Comparison of ENCODE assay signal across 29 cellular contexts in genomic region chrX:5829060-5829459, GRCh38.
"Had no signal": no experiment of that assay in that cellular context is flagged by ENCODE, and none has a peak within 500 bp of the region (broad histone marks: within the 10 kb centered on the region; RNA-seq: fewer than 3 reads in every experiment).

No MANE protein-coding gene starts in this region.

- DNase-seq: activated CD4-positive, alpha-beta memory T cell treated with anti-CD3 and anti-CD28 coated beads, Interleukin-2, amount 10 ng/mL, durations not matched to agents 7 days and 5 days; activated CD4-positive, alpha-beta T cell treated with anti-CD3 and anti-CD28 coated beads for 1 hour; activated CD4-positive, alpha-beta T cell treated with anti-CD3 and anti-CD28 coated beads for 4 hours; activated CD4-positive, alpha-beta T cell treated with anti-CD3 and anti-CD28 coated beads, Interleukin-2, amount 10 ng/mL, durations not matched to agents 7 days and 5 days; activated CD4-positive, alpha-beta T cell treated with anti-CD3 and anti-CD28 coated beads, Interleukin-2, amount 50 U/mL, for 4 hours; activated CD8-positive, alpha-beta memory T cell treated with anti-CD3 and anti-CD28 coated beads, Interleukin-2, amount 50 U/mL, for 48 hours; activated gamma-delta T cell; activated naive CD4-positive, alpha-beta T cell; activated naive CD4-positive, alpha-beta T cell treated with anti-CD3 and anti-CD28 coated beads, Interleukin-2, amount 10 ng/mL, durations not matched to agents 7 days and 5 days; activated naive CD8-positive, alpha-beta T cell treated with anti-CD3 and anti-CD28 coated beads, Interleukin-2, amount 10 ng/mL, durations not matched to agents 7 days and 5 days; activated T-cell treated with anti-CD3 and anti-CD28 coated beads for 4 hours; activated T-cell treated with anti-CD3 and anti-CD28 coated beads, Interleukin-2, amount 50 U/mL, for 24 hours; activated T-cell treated with anti-CD3 and anti-CD28 coated beads, Interleukin-2, amount 50 U/mL, for 72 hours; brain microvascular endothelial cell; caudate nucleus; colonic mucosa; effector CD8-positive, alpha-beta T cell; foreskin fibroblast; head of caudate nucleus; hippocampal formation; T-helper 2 cell had no signal

- FAIRE-seq: endometrium, endothelial cell of umbilical vein, frontal cortex had no signal

- H3K27me3 ChIP-seq: ascending aorta, brain microvascular endothelial cell, colonic mucosa had no signal

- H3K9me3 ChIP-seq: ascending aorta, colonic mucosa had no signal

- ATAC-seq: activated naive CD4-positive, alpha-beta T cell treated with anti-CD3 and anti-CD28 coated beads, Interleukin-2, amount 50 U/mL, for 72 hours; activated T-cell treated with anti-CD3 and anti-CD28 coated beads, Interleukin-2, amount 50 U/mL, for 72 hours; esophagus mucosa; WTC11 had no signal

- H3K36me3 ChIP-seq: ascending aorta, brain microvascular endothelial cell, colonic mucosa had no signal

- H3K27ac ChIP-seq: ascending aorta, brain microvascular endothelial cell, colonic mucosa, VCaP had no signal

- H3K4me1 ChIP-seq: ascending aorta, colonic mucosa had no signal

- H3K4me3 ChIP-seq: ascending aorta, colonic mucosa had no signal
